Comparison of ENCODE assay signal across 11 cellular contexts in genomic region chr4:186701273-186701672, GRCh38. TPM values are rescaled to one million over a fixed set of nuclear protein-coding genes. Genes with fewer than 3 reads are reported as not detected.
A peak's percentile ranks its signal among the peaks of the same experiment; 100 is the strongest.
DNase-seq lines count a peak whose midpoint lies in the region; ATAC-seq and TF ChIP-seq lines count a peak whose summit lies in the region.
"Had no signal": no experiment of that assay in that cellular context is flagged by ENCODE, and none has a peak within 500 bp of the region (broad histone marks: within the 10 kb centered on the region; RNA-seq: fewer than 3 reads in every experiment).

No MANE protein-coding gene starts in this region.

- no peaks in the 10 kb centered on the region for H3K9me3 ChIP-seq in neural cell (ENCODE audit: low read length)

- peak; percentile 69 for DNase-seq in AG20443 (ENCODE audit: low spot score)
- peak; percentile 15 to 52 for DNase-seq in SHP77 (lab: John Stamatoyannopoulos, UW)
- DNase-seq in foreskin fibroblast, result peak; percentile 10 to 59
- DNase-seq in activated CD4-positive, alpha-beta T cell treated with anti-CD3 and anti-CD28 coated beads for 4 hours, result no peak
- DNase-seq in stimulated activated CD8-positive, alpha-beta memory T cell treated with anti-CD3 and anti-CD28 coated beads, Interleukin-4, amount 100 ng/mL, for 48 hours, result no peak
- DNase-seq: activated CD4-positive, alpha-beta T cell treated with anti-CD3 and anti-CD28 coated beads for 1 hour; stimulated activated CD4-positive, alpha-beta T cell treated with anti-CD3 and anti-CD28 coated beads, Interleukin-2, amount 100 ng/mL, for 48 hours had no signal

- H3K4me2 ChIP-seq in neural cell (ENCODE audit: low read length), result no peak overlapping the region
- H3K4me2 ChIP-seq: BLaER1 treated with 17β-estradiol and CSF1 and Interleukin-3, amounts not matched to agents 10 nM and 100 nM had no signal

- H3K4me3 ChIP-seq in foreskin fibroblast (ENCODE audit: low read depth in 1 of 2, low read length in 2 of 2), result peak overlapping the region in 1 of 2 donors; percentile 28
- H3K4me3 ChIP-seq in neural cell (ENCODE audit: low read length), result peak overlapping the region; percentile 10
- H3K4me3 ChIP-seq: BLaER1 treated with 17β-estradiol and CSF1 and Interleukin-3, amounts not matched to agents 10 nM and 100 nM had no signal

- no peaks in the 10 kb centered on the region for H3K9me2 ChIP-seq in neural cell (ENCODE audit: insufficient read depth, low read length)

- no peak for TF ChIP-seq RAD21 in neural cell (conservative IDR thresholded peaks at IDR 0.05)

- no peak for TF ChIP-seq EP300 in neural cell (conservative IDR thresholded peaks at IDR 0.05; ENCODE audit: poor library complexity, severe bottlenecking)

- no peak overlapping the region for H3K27ac ChIP-seq in neural cell (ENCODE audit: low read length)

- TF ChIP-seq CTCF in foreskin fibroblast (IDR thresholded peaks at IDR 0.05; ENCODE audit: low read depth, low read length) (no peak), neural cell (IDR thresholded peaks at IDR 0.05; ENCODE audit: poor library complexity, severe bottlenecking) (no peak)

- H2AFZ ChIP-seq in neural cell (ENCODE audit: low read depth, low read length), result peak overlapping the region; percentile 37

- no peaks in the 10 kb centered on the region for H3F3A ChIP-seq in neural cell (ENCODE audit: insufficient read depth, low read length, poor library complexity, severe bottlenecking)

- H3K79me2 ChIP-seq in neural cell (replicated peaks; ENCODE audit: insufficient read depth, low read length), result peaks cover 51% of the 10 kb centered on the region

- no peaks in the 10 kb centered on the region for H4K20me1 ChIP-seq in neural cell (ENCODE audit: insufficient read depth)

- H3K9ac ChIP-seq in neural cell (ENCODE audit: low read length), result no peak overlapping the region
- H3K9ac ChIP-seq: BLaER1 treated with 17β-estradiol and CSF1 and Interleukin-3, amounts not matched to agents 10 nM and 100 nM had no signal

- ATAC-seq in HG03378 (IDR thresholded peaks at IDR 0.05; ENCODE audit: unreplicated experiment) (no peak), GM21367 (IDR thresholded peaks at IDR 0.05; ENCODE audit: unreplicated experiment) (no peak)

- no peaks in the 10 kb centered on the region for H3K27me3 ChIP-seq in neural cell (ENCODE audit: insufficient read depth, low read depth, low read length)
- H3K27me3 ChIP-seq: BLaER1 treated with 17β-estradiol and CSF1 and Interleukin-3, amounts not matched to agents 10 nM and 100 nM had no signal

- no peaks in the 10 kb centered on the region for H3K36me3 ChIP-seq in neural cell (ENCODE audit: insufficient read depth, low read length)

TF ChIP-seq in neural cell, 6 proteins besides CTCF, POLR2A, EP300 and RAD21:
- TF ChIP-seq EZH2 (IDR thresholded peaks at IDR 0.05; ENCODE audit: borderline replicate concordance, insufficient read depth, low read length, poor library complexity, severe bottlenecking) (no peak), SMC3 (conservative IDR thresholded peaks at IDR 0.05; ENCODE audit: poor library complexity) (no peak), MXI1 (conservative IDR thresholded peaks at IDR 0.05; ENCODE audit: poor library complexity, severe bottlenecking) (no peak), POLR2AphosphoS5 (IDR thresholded peaks at IDR 0.05) (no peak), TAF1 (IDR thresholded peaks at IDR 0.05; ENCODE audit: low read depth) (no peak), REST (IDR thresholded peaks at IDR 0.05; ENCODE audit: borderline replicate concordance) (no peak)

RNA-seq across cellular contexts. Expression of gene FAT1, which starts 22.4 kb away (rescaled TPM):
- 18.0 and 19.8 TPM in 2 replicates for polyA plus RNA-seq in neural cell
- 94.0 and 94.2 TPM in 2 replicates for polyA minus RNA-seq in neural cell

Comparison
In these comparisons a context has a peak if more than half of its experiments do, and no peak if none do; other contexts are left out.
1. DNase-seq: peak in AG20443 (single experiment), SHP77 (2 of 2) and foreskin fibroblast (2 of 2); none in activated CD4-positive, alpha-beta T cell treated with anti-CD3 and anti-CD28 coated beads for 4 hours (0 of 2) and stimulated activated CD8-positive, alpha-beta memory T cell treated with anti-CD3 and anti-CD28 coated beads, Interleukin-4, amount 100 ng/mL, for 48 hours (single experiment).